In genomic region chr1:2252423-2252822, GRCh38 we compare ENCODE assay signal across 18 cellular contexts. TPM values are rescaled to one million over a fixed set of nuclear protein-coding genes. Genes with fewer than 3 reads are reported as not detected.
DNase-seq lines count a peak whose midpoint lies in the region; ATAC-seq and TF ChIP-seq lines count a peak whose summit lies in the region.
"Had no signal": no experiment of that assay in that cellular context is flagged by ENCODE, and none has a peak within 500 bp of the region (broad histone marks: within the 10 kb centered on the region; RNA-seq: fewer than 3 reads in every experiment).

No MANE protein-coding gene starts in this region.

- CTCF ChIA-PET in activated CD4-positive, alpha-beta T cell treated with anti-CD3 and anti-CD28 coated beads for 36 hours (lab: Charles Lee) = no interaction called here

- peaks cover 98% of the 10 kb centered on the region for H3K79me2 ChIP-seq in neural progenitor cell (ENCODE audit: low read depth)

- no peak overlapping the region for H3K27ac ChIP-seq in neural progenitor cell
- H3K27ac ChIP-seq: KMS-11, thyroid gland had no signal

- no peak for TF ChIP-seq CTCF in chondrocyte (IDR thresholded peaks at IDR 0.05)
- no peak for TF ChIP-seq CTCF in neural progenitor cell (IDR thresholded peaks at IDR 0.05)

- no peak for ATAC-seq in activated CD4-positive, alpha-beta T cell treated with anti-CD3 and anti-CD28 coated beads for 36 hours
- no peak for ATAC-seq in GM21360 (IDR thresholded peaks at IDR 0.05; ENCODE audit: unreplicated experiment)
- no peak for ATAC-seq in GM18502 (IDR thresholded peaks at IDR 0.05; ENCODE audit: poor library complexity, unreplicated experiment)
- ATAC-seq: GM12878 had no signal

- H3K36me3 ChIP-seq in neural progenitor cell = no peaks in the 10 kb centered on the region
- H3K36me3 ChIP-seq: gastrocnemius medialis, thyroid gland had no signal

- no peak for DNase-seq in activated CD4-positive, alpha-beta T cell treated with anti-CD3 and anti-CD28 coated beads for 36 hours
- DNase-seq in activated CD4-positive, alpha-beta T cell treated with anti-CD3 and anti-CD28 coated beads for 1 hour = no peak
- DNase-seq in chondrocyte (ENCODE audit: low spot score) = no peak
- no peak for DNase-seq in neural progenitor cell (ENCODE audit: low spot score)
- DNase-seq in activated gamma-delta T cell treated with Interleukin-2 at 50 U/mL for 16 hours = no peak
- DNase-seq: 8988T; activated T-cell treated with anti-CD3 and anti-CD28 coated beads, Interleukin-2, amount 50 U/mL, for 1 hour; CD8-positive, alpha-beta memory T cell; HFFc6; NCI-H1417 treated with DMSO at 0.1 percent for 48 hours; NCI-H2227 treated with DMSO at 0.1 percent for 48 hours had no signal

- H3K4me1 Mint-ChIP-seq in activated CD4-positive, alpha-beta T cell treated with anti-CD3 and anti-CD28 coated beads for 36 hours = peaks cover 42% of the 10 kb centered on the region
- H3K4me1 Mint-ChIP-seq in IgD-negative memory B cell (peaks cover 9 to 45% (median 26%) of the 10 kb centered on the region in 3 donors), chondrocyte (ENCODE audit: low read depth) (peaks cover 43% of the 10 kb centered on the region), neural progenitor cell (peaks cover 52% of the 10 kb centered on the region)

- peaks cover 41% of the 10 kb centered on the region for H3F3A ChIP-seq in neural progenitor cell (ENCODE audit: low read depth)

- no peak overlapping the region for H2AFZ ChIP-seq in neural progenitor cell (replicated peaks)

- H3K9me3 ChIP-seq in neural progenitor cell (ENCODE audit: low read depth) = no peaks in the 10 kb centered on the region
- H3K9me3 ChIP-seq: gastrocnemius medialis, thyroid gland had no signal

- H3K4me1 ChIP-seq in neural progenitor cell = peaks cover 40% of the 10 kb centered on the region

- no peak overlapping the region for H3K4me3 ChIP-seq in neural progenitor cell
- H3K4me3 ChIP-seq: gastrocnemius medialis, GM12878, thyroid gland had no signal

- H4K20me1 ChIP-seq in neural progenitor cell (ENCODE audit: low read depth) = peaks cover 69% of the 10 kb centered on the region

- H3K27me3 Mint-ChIP-seq in activated CD4-positive, alpha-beta T cell treated with anti-CD3 and anti-CD28 coated beads for 36 hours = no peaks in the 10 kb centered on the region
- H3K27me3 Mint-ChIP-seq in IgD-negative memory B cell = no peaks in the 10 kb centered on the region
- H3K27me3 Mint-ChIP-seq in chondrocyte (ENCODE audit: low read depth) = no peaks in the 10 kb centered on the region
- H3K27me3 Mint-ChIP-seq in neural progenitor cell (ENCODE audit: insufficient read depth, low read depth) = peaks cover 9% of the 10 kb centered on the region
- H3K27me3 Mint-ChIP-seq: CD8-positive, alpha-beta memory T cell had no signal

- peaks cover 7% of the 10 kb centered on the region for H3K9me3 Mint-ChIP-seq in activated CD4-positive, alpha-beta T cell treated with anti-CD3 and anti-CD28 coated beads for 36 hours (ENCODE audit: low read depth)
- H3K9me3 Mint-ChIP-seq in IgD-negative memory B cell (peaks cover 0 to 1% (median 1%) of the 10 kb centered on the region in 3 donors), chondrocyte (ENCODE audit: low read depth) (no peaks in the 10 kb centered on the region), neural progenitor cell (no peaks in the 10 kb centered on the region)
- H3K9me3 Mint-ChIP-seq: HFFc6 had no signal

- intact Hi-C loops in activated CD4-positive, alpha-beta T cell treated with anti-CD3 and anti-CD28 coated beads for 36 hours (cut with DNase I, micrococcal nuclease) = loop anchor here in 1 of 2 experiments (10.0 kb wide), 1 partner anchor 332 kb away; the partner anchor contains the start of gene PRXL2B

- no peaks in the 10 kb centered on the region for H3K27me3 ChIP-seq in neural progenitor cell
- H3K27me3 ChIP-seq: gastrocnemius medialis, thyroid gland had no signal

- peaks cover 16% of the 10 kb centered on the region for H3K36me3 Mint-ChIP-seq in activated CD4-positive, alpha-beta T cell treated with anti-CD3 and anti-CD28 coated beads for 36 hours (ENCODE audit: low read depth)
- H3K36me3 Mint-ChIP-seq in IgD-negative memory B cell = peaks cover 1% of the 10 kb centered on the region
- peaks cover 5% of the 10 kb centered on the region for H3K36me3 Mint-ChIP-seq in chondrocyte (ENCODE audit: low read depth)
- peaks cover 22% of the 10 kb centered on the region for H3K36me3 Mint-ChIP-seq in neural progenitor cell

- H3K4me3 Mint-ChIP-seq in activated CD4-positive, alpha-beta T cell treated with anti-CD3 and anti-CD28 coated beads for 36 hours = no peak overlapping the region
- peak overlapping the region in 1 of 4 donors; percentile 81 for H3K4me3 Mint-ChIP-seq in IgD-negative memory B cell
- H3K4me3 Mint-ChIP-seq in chondrocyte (ENCODE audit: unreplicated experiment) = no peak overlapping the region
- no peak overlapping the region for H3K4me3 Mint-ChIP-seq in neural progenitor cell
- H3K4me3 Mint-ChIP-seq: HFFc6 had no signal

- H3K9ac ChIP-seq in neural progenitor cell = no peak overlapping the region
- H3K9ac ChIP-seq: KMS-11 had no signal

- no peak overlapping the region for H3K4me2 ChIP-seq in neural progenitor cell
- H3K4me2 ChIP-seq: KMS-11 had no signal

- H3K27ac Mint-ChIP-seq in activated CD4-positive, alpha-beta T cell treated with anti-CD3 and anti-CD28 coated beads for 36 hours = peak overlapping the region; percentile 82
- peak overlapping the region in 2 of 3 donors; percentile 79 to 89 for H3K27ac Mint-ChIP-seq in IgD-negative memory B cell
- peak overlapping the region; percentile 52 for H3K27ac Mint-ChIP-seq in chondrocyte (ENCODE audit: unreplicated experiment)
- H3K27ac Mint-ChIP-seq in neural progenitor cell = peak overlapping the region; percentile 68
- H3K27ac Mint-ChIP-seq: HFFc6 had no signal

- POLR2A ChIA-PET in activated CD4-positive, alpha-beta T cell treated with anti-CD3 and anti-CD28 coated beads for 36 hours (lab: Charles Lee) = interaction anchor here (0.7 kb wide), 1 partner anchor 65 kb away, joined by 3 read pairs; no protein-coding TSS in a partner anchor

RNA-seq across cellular contexts. Expression of gene SKI, which starts 24.3 kb away (rescaled TPM):
- total RNA-seq in activated CD4-positive, alpha-beta T cell treated with anti-CD3 and anti-CD28 coated beads for 36 hours = 10 to 100 TPM; 28.7 to 34.0 TPM
- 0.78 TPM for polyA plus RNA-seq in IgD-negative memory B cell
- total RNA-seq in chondrocyte (112 to 135 TPM (median 116 TPM) in 3 replicates), neural progenitor cell (ENCODE audit: low replicate concordance) (7.4 and 15.7 TPM in 2 replicates)

RNA-seq across cellular contexts. Expression of gene FAAP20, which starts 57.9 kb away (rescaled TPM):
- 10 to 100 TPM; 69.7 to 84.4 TPM for total RNA-seq in activated CD4-positive, alpha-beta T cell treated with anti-CD3 and anti-CD28 coated beads for 36 hours
- polyA plus RNA-seq in IgD-negative memory B cell = 78.2 TPM
- total RNA-seq in chondrocyte (48.4 to 76.1 TPM (median 69.2 TPM) in 3 replicates), neural progenitor cell (ENCODE audit: low replicate concordance) (11.3 and 68.2 TPM in 2 replicates)
